1 cellular context compared by ENCODE assay signal in genomic region chr6:90168693-90169131, GRCh38.
TF ChIP-seq lines count a peak whose summit lies in the region.

No MANE protein-coding gene starts in this region.

TF ChIP-seq in HCT116, 20 proteins besides CTCF, POLR2A, EP300 and RAD21 (continued from another document):
- no peak for TF ChIP-seq ZBTB33 (IDR thresholded peaks at IDR 0.05; ENCODE audit: extremely low read depth, insufficient replicate concordance, low read length)
- TF ChIP-seq ZFX (IDR thresholded peaks at IDR 0.05), result no peak
- no peak for TF ChIP-seq EZH2 (IDR thresholded peaks at IDR 0.05)
- no peak; the same call in 1 of the 2 replicates for TF ChIP-seq JUND (IDR thresholded peaks at IDR 0.05)
- 0 out of 2 replicates have a peak, but pooled peaks have one; percentile 15 for TF ChIP-seq ATF3 (IDR thresholded peaks at IDR 0.05)
